1 cellular context compared by ENCODE assay signal in the genomic region with DNA sequence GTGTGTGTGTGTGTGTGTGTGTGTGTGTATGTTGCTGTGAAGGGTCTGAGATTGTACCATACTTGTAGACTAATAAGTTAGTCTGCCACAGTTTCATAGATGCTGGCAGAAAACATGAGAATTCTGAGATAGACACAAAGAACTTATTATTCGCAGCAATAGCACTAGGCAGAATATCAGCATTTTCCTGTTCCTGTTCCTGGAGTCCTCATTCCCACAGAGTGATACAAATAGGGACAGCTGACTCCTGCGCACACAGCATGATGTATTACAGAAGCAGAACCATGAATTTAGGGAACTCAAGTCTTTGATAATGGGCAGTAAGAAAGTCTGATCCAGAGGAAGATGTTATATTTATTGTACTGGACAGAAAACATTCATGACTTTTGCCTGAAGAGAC.
TF ChIP-seq lines count a peak whose summit lies in the region.

No MANE protein-coding gene starts in this region.

TF ChIP-seq in GM23338, 12 proteins besides CTCF, POLR2A, EP300 and RAD21 (continued from another document):
- TF ChIP-seq, protein P1, sequence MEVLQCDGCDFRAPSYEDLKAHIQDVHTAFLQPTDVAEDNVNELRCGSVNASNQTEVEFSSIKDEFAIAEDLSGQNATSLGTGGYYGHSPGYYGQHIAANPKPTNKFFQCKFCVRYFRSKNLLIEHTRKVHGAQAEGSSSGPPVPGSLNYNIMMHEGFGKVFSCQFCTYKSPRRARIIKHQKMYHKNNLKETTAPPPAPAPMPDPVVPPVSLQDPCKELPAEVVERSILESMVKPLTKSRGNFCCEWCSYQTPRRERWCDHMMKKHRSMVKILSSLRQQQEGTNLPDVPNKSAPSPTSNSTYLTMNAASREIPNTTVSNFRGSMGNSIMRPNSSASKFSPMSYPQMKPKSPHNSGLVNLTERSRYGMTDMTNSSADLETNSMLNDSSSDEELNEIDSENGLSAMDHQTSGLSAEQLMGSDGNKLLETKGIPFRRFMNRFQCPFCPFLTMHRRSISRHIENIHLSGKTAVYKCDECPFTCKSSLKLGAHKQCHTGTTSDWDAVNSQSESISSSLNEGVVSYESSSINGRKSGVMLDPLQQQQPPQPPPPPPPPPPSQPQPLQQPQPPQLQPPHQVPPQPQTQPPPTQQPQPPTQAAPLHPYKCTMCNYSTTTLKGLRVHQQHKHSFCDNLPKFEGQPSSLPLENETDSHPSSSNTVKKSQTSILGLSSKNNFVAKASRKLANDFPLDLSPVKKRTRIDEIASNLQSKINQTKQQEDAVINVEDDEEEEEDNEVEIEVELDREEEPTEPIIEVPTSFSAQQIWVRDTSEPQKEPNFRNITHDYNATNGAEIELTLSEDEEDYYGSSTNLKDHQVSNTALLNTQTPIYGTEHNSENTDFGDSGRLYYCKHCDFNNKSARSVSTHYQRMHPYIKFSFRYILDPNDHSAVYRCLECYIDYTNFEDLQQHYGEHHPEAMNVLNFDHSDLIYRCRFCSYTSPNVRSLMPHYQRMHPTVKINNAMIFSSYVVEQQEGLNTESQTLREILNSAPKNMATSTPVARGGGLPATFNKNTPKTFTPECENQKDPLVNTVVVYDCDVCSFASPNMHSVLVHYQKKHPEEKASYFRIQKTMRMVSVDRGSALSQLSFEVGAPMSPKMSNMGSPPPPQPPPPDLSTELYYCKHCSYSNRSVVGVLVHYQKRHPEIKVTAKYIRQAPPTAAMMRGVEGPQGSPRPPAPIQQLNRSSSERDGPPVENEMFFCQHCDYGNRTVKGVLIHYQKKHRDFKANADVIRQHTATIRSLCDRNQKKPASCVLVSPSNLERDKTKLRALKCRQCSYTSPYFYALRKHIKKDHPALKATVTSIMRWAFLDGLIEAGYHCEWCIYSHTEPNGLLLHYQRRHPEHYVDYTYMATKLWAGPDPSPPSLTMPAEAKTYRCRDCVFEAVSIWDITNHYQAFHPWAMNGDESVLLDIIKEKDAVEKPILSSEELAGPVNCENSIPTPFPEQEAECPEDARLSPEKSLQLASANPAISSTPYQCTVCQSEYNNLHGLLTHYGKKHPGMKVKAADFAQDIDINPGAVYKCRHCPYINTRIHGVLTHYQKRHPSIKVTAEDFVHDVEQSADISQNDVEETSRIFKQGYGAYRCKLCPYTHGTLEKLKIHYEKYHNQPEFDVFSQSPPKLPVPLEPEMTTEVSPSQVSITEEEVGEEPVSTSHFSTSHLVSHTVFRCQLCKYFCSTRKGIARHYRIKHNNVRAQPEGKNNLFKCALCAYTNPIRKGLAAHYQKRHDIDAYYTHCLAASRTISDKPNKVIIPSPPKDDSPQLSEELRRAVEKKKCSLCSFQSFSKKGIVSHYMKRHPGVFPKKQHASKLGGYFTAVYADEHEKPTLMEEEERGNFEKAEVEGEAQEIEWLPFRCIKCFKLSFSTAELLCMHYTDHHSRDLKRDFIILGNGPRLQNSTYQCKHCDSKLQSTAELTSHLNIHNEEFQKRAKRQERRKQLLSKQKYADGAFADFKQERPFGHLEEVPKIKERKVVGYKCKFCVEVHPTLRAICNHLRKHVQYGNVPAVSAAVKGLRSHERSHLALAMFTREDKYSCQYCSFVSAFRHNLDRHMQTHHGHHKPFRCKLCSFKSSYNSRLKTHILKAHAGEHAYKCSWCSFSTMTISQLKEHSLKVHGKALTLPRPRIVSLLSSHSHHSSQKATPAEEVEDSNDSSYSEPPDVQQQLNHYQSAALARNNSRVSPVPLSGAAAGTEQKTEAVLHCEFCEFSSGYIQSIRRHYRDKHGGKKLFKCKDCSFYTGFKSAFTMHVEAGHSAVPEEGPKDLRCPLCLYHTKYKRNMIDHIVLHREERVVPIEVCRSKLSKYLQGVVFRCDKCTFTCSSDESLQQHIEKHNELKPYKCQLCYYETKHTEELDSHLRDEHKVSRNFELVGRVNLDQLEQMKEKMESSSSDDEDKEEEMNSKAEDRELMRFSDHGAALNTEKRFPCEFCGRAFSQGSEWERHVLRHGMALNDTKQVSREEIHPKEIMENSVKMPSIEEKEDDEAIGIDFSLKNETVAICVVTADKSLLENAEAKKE (CRISPR knock-in tag; IDR thresholded peaks at IDR 0.05) = no peak
- no peak for TF ChIP-seq CREB1 (CRISPR knock-in tag; IDR thresholded peaks at IDR 0.05; ENCODE audit: low read depth)
- TF ChIP-seq, protein P2, sequence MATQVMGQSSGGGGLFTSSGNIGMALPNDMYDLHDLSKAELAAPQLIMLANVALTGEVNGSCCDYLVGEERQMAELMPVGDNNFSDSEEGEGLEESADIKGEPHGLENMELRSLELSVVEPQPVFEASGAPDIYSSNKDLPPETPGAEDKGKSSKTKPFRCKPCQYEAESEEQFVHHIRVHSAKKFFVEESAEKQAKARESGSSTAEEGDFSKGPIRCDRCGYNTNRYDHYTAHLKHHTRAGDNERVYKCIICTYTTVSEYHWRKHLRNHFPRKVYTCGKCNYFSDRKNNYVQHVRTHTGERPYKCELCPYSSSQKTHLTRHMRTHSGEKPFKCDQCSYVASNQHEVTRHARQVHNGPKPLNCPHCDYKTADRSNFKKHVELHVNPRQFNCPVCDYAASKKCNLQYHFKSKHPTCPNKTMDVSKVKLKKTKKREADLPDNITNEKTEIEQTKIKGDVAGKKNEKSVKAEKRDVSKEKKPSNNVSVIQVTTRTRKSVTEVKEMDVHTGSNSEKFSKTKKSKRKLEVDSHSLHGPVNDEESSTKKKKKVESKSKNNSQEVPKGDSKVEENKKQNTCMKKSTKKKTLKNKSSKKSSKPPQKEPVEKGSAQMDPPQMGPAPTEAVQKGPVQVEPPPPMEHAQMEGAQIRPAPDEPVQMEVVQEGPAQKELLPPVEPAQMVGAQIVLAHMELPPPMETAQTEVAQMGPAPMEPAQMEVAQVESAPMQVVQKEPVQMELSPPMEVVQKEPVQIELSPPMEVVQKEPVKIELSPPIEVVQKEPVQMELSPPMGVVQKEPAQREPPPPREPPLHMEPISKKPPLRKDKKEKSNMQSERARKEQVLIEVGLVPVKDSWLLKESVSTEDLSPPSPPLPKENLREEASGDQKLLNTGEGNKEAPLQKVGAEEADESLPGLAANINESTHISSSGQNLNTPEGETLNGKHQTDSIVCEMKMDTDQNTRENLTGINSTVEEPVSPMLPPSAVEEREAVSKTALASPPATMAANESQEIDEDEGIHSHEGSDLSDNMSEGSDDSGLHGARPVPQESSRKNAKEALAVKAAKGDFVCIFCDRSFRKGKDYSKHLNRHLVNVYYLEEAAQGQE (IDR thresholded peaks at IDR 0.05; ENCODE audit: unreplicated experiment) = no peak
- no peak for TF ChIP-seq EZH2 (IDR thresholded peaks at IDR 0.05; ENCODE audit: low read depth, unreplicated experiment)
- TF ChIP-seq EZH2phosphoT487 (IDR thresholded peaks at IDR 0.05; ENCODE audit: unreplicated experiment) = no peak
- no peak for TF ChIP-seq STAT1 (IDR thresholded peaks at IDR 0.05; ENCODE audit: unreplicated experiment)
- TF ChIP-seq, protein P3, sequence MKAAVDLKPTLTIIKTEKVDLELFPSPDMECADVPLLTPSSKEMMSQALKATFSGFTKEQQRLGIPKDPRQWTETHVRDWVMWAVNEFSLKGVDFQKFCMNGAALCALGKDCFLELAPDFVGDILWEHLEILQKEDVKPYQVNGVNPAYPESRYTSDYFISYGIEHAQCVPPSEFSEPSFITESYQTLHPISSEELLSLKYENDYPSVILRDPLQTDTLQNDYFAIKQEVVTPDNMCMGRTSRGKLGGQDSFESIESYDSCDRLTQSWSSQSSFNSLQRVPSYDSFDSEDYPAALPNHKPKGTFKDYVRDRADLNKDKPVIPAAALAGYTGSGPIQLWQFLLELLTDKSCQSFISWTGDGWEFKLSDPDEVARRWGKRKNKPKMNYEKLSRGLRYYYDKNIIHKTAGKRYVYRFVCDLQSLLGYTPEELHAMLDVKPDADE (IDR thresholded peaks at IDR 0.05) = no peak
TF ChIP-seq in GM23338: peak in this region for 0.
